In the genomic region with DNA sequence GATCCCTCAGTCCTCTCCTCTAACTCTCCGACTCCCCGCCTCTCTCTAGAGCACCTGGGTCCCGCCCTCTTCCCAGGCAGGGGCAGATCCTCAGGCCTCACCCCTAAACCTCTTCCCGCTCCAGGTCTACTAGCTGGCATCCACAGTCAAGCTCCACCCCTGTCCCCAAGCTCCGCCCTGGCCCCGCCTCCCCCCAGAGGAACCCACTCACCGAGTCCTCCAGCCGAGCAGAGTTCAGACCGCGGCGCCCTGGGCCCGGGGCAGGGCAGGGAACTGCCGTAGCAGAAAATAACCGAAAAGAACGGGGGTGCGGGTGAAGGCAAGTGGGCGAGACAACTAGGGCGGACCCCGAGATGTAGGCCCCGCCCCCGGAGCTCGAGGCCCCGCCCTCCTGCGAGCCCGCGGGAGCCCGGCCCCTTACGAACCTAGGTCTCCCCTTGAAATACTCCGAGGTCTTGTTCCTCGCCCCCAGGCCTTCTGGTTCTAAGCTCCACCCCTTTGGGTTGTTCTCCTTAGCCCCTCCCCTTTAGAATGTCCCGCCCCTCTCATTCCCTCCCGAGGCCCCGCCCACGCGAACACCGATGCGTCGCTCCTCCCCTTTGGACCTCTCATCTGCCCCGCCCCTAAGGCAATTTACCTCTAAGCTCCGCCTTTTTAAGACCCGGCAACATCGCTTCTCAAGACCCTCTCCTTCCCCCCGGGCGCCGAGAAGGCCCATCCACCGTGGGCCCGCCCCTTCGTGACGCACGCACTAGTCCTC, we compare ENCODE assay signal across 8 cellular contexts. TPM values are rescaled to one million over a fixed set of nuclear protein-coding genes. Genes with fewer than 3 reads are reported as not detected.
DNase-seq lines count a peak whose midpoint lies in the region; ATAC-seq and TF ChIP-seq lines count a peak whose summit lies in the region.

GGN (minus strand) TSS at position 485 of the 760 bp plus-strand sequence. CDS start 773 bp downstream, outside the sequence.

- POLR2A ChIA-PET in activated CD8-positive, alpha-beta T cell treated with anti-CD3 and anti-CD28 coated beads for 36 hours (lab: Charles Lee), result interaction anchor here (1.5 to 5.4 kb wide), 2 partner anchors 12 kb away, joined by 5 to 40 read pairs; partner anchors contain the start of gene PSMD8

- H3K4me3 ChIP-seq in ectodermal cell (ENCODE audit: insufficient read depth, low read depth, low read length) (peak within 1 kb of the TSS; percentile 70), lower leg skin (ENCODE audit: low read depth, poor library complexity, severe bottlenecking) (peak within 1 kb of the TSS; percentile 21)

- no peak for TF ChIP-seq CTCF in activated CD8-positive, alpha-beta T cell treated with anti-CD3 and anti-CD28 coated beads for 36 hours (IDR thresholded peaks at IDR 0.05)
- no peak for TF ChIP-seq CTCF in lower leg skin (IDR thresholded peaks at IDR 0.05)

- DNase-seq in DMS79 treated with DMSO at 0.1 percent for 48 hours (lab: John Stamatoyannopoulos, UW) (peak; percentile 70), NCI-H748 treated with DMSO at 0.1 percent for 48 hours (lab: John Stamatoyannopoulos, UW) (peak; percentile 94), lower leg skin (ENCODE audit: low spot score in 2 of 2) (peak; percentile 86 to 97)
- peak; percentile 91 for DNase-seq in activated CD8-positive, alpha-beta T cell treated with anti-CD3 and anti-CD28 coated beads for 36 hours
- peak; percentile 77 for DNase-seq in stimulated activated CD4-positive, alpha-beta T cell treated with anti-CD3 and anti-CD28 coated beads, Interleukin-4, amount 100 ng/mL, for 1 hour

- peaks cover 43% of the 10 kb centered on the region for H3K27me3 ChIP-seq in ectodermal cell (ENCODE audit: control insufficient read depth, insufficient read depth, low read length, poor library complexity, severe bottlenecking)

- no peaks in the 10 kb centered on the region for H3K9me3 ChIP-seq in ectodermal cell (ENCODE audit: control insufficient read depth, low read length)

- H3K27ac Mint-ChIP-seq in activated CD8-positive, alpha-beta T cell treated with anti-CD3 and anti-CD28 coated beads for 36 hours, result no peak within 1 kb of the TSS

- 1% methylated on average over 50 of the region's 50 CpGs for WGBS in ectodermal cell, 2 experiments
- 2 to 3% methylated on average over 45 to 50 of the region's 50 CpGs for WGBS in lower leg skin, 2 donors

- H3K4me3 Mint-ChIP-seq in activated CD8-positive, alpha-beta T cell treated with anti-CD3 and anti-CD28 coated beads for 36 hours, result peak within 1 kb of the TSS; percentile 68

- H3K27ac ChIP-seq in ectodermal cell (ENCODE audit: insufficient read depth, low read depth, low read length, poor library complexity, severe bottlenecking), result peak within 1 kb of the TSS; percentile 68

- peak; percentile 49 for ATAC-seq in HG03354 (IDR thresholded peaks at IDR 0.05; ENCODE audit: poor library complexity, severe bottlenecking, unreplicated experiment)
- ATAC-seq in activated CD8-positive, alpha-beta T cell treated with anti-CD3 and anti-CD28 coated beads for 36 hours, result peak; percentile 83
- no peak for ATAC-seq in HG02970 (IDR thresholded peaks at IDR 0.05; ENCODE audit: low FRiP score, unreplicated experiment)

- H3K27me3 Mint-ChIP-seq in activated CD8-positive, alpha-beta T cell treated with anti-CD3 and anti-CD28 coated beads for 36 hours, result peaks cover 25% of the 10 kb centered on the region

- H3K36me3 Mint-ChIP-seq in activated CD8-positive, alpha-beta T cell treated with anti-CD3 and anti-CD28 coated beads for 36 hours (ENCODE audit: low read depth), result peaks cover 24% of the 10 kb centered on the region

- no peaks in the 10 kb centered on the region for H3K9me3 Mint-ChIP-seq in activated CD8-positive, alpha-beta T cell treated with anti-CD3 and anti-CD28 coated beads for 36 hours

- H3K4me1 ChIP-seq in ectodermal cell (ENCODE audit: control insufficient read depth, insufficient read depth, low read length), result peaks cover 2% of the 10 kb centered on the region

- CTCF ChIA-PET in activated CD8-positive, alpha-beta T cell treated with anti-CD3 and anti-CD28 coated beads for 36 hours (lab: Charles Lee), result interaction anchor here (0.7 to 1.7 kb wide), 6 partner anchors 12 to 247 kb away, joined by 3 to 14 read pairs (median 4); partner anchors contain the start of genes EIF3K and FAM98C

- peaks cover 20% of the 10 kb centered on the region for H3K4me1 Mint-ChIP-seq in activated CD8-positive, alpha-beta T cell treated with anti-CD3 and anti-CD28 coated beads for 36 hours (ENCODE audit: low read depth)

- intact Hi-C loops in activated CD8-positive, alpha-beta T cell treated with anti-CD3 and anti-CD28 coated beads for 36 hours (cut with micrococcal nuclease), result no loop called here
- intact Hi-C loops in lower leg skin (cut with DNase I; ENCODE audit: low total_unique reads), result no loop called here

- H3K36me3 ChIP-seq in ectodermal cell (ENCODE audit: control insufficient read depth, insufficient read depth, low read length), result no peaks in the 10 kb centered on the region

- no peak for TF ChIP-seq POLR2A in lower leg skin (IDR thresholded peaks at IDR 0.05)

RNA-seq across cellular contexts. Expression of gene GGN, which starts in this region (rescaled TPM):
- total RNA-seq in activated CD8-positive, alpha-beta T cell treated with anti-CD3 and anti-CD28 coated beads for 36 hours, result not detected
- 2.6 TPM for polyA plus RNA-seq in ectodermal cell (2013, experiment 1 of 4)
- 0.87 TPM for polyA plus RNA-seq in ectodermal cell (2013, experiment 2 of 4)
- 1.3 TPM for polyA plus RNA-seq in ectodermal cell (2013, experiment 3 of 4)
- 1.9 TPM for polyA plus RNA-seq in ectodermal cell (2013, experiment 4 of 4)
- total RNA-seq in lower leg skin, result 1 to 10 TPM in 3 of 4 donors, under 1 TPM in 1; 0.36 to 1.9 (median 1.5) TPM

Comparison
In these comparisons a context has a peak if more than half of its experiments do, and no peak if none do; other contexts are left out.
1. Peak in DNase-seq and ATAC-seq in activated CD8-positive, alpha-beta T cell treated with anti-CD3 and anti-CD28 coated beads for 36 hours; RNA of the gene not detected or under 1 TPM.